15 cellular contexts compared by ENCODE assay signal in the genomic region with DNA sequence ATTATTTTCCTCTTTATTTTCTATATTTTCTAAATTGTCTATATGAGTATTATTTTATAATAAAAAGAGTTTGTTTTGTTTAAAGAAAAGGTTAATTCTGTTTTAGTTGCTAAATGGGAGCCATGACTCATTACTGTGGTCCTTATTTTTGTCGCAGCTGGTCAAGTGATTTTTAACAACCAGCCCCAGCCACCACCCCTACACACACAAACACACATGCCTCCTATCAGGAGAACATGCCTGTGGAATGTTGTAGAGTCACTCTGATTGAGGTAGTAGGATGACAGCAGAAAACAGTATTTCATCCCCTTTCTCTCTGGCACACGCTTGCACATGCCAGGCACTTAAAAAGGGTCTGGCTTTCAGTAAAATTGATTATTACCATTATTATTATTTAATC.
DNase-seq lines count a peak whose midpoint lies in the region; ATAC-seq and TF ChIP-seq lines count a peak whose summit lies in the region.
"Had no signal": no experiment of that assay in that cellular context is flagged by ENCODE, and none has a peak within 500 bp of the region (broad histone marks: within the 10 kb centered on the region; RNA-seq: fewer than 3 reads in every experiment).

No MANE protein-coding gene starts in this region.

- no peaks in the 10 kb centered on the region for H3K36me3 Mint-ChIP-seq in endodermal cell (ENCODE audit: low read depth)
- H3K36me3 Mint-ChIP-seq: CD8-positive, alpha-beta memory T cell had no signal

- H3K9me3 ChIP-seq in endodermal cell (ENCODE audit: control insufficient read depth, low read length) (peaks cover 12% of the 10 kb centered on the region), gastrocnemius medialis (no peaks in the 10 kb centered on the region), aorta (ENCODE audit: control insufficient read depth, low read length) (peaks cover 2% of the 10 kb centered on the region), OCI-LY7 (ENCODE audit: low read length) (no peaks in the 10 kb centered on the region)
- H3K9me3 ChIP-seq: BE2C had no signal

- no peak overlapping the region for H3K27ac Mint-ChIP-seq in endodermal cell
- H3K27ac Mint-ChIP-seq: CD8-positive, alpha-beta memory T cell had no signal

- no peak overlapping the region for H3K9ac ChIP-seq in endodermal cell (ENCODE audit: extremely low read depth, low read length, poor library complexity, severe bottlenecking)

- H2AFZ ChIP-seq in OCI-LY7 (ENCODE audit: low read length) = no peak overlapping the region

- peaks cover 15% of the 10 kb centered on the region for H3K9me3 Mint-ChIP-seq in endodermal cell
- H3K9me3 Mint-ChIP-seq: CD8-positive, alpha-beta memory T cell had no signal

- TF ChIP-seq POLR2A in gastrocnemius medialis (IDR thresholded peaks at IDR 0.05) (no peak), GM18505 (IDR thresholded peaks at IDR 0.05; ENCODE audit: borderline replicate concordance, extremely low read depth, insufficient read depth, insufficient read length) (no peak)

- H3K4me3 Mint-ChIP-seq in endodermal cell = no peak overlapping the region
- H3K4me3 Mint-ChIP-seq: CD4-positive, CD25-positive, alpha-beta regulatory T cell; CD8-positive, alpha-beta memory T cell had no signal

- H3K36me3 ChIP-seq in endodermal cell (ENCODE audit: control insufficient read depth, insufficient read depth, low read length) (no peaks in the 10 kb centered on the region), gastrocnemius medialis (no peaks in the 10 kb centered on the region), aorta (ENCODE audit: control insufficient read depth in 1 of 2, insufficient read depth in 2 of 2, low read length in 1 of 2) (no peaks in the 10 kb centered on the region), OCI-LY7 (ENCODE audit: insufficient read depth, low read length) (no peaks in the 10 kb centered on the region)
- H3K36me3 ChIP-seq: BE2C had no signal

- H3K27me3 Mint-ChIP-seq in endodermal cell (ENCODE audit: insufficient read depth) = peaks cover 12% of the 10 kb centered on the region
- H3K27me3 Mint-ChIP-seq: CD4-positive, CD25-positive, alpha-beta regulatory T cell; CD8-positive, alpha-beta memory T cell had no signal

- TF ChIP-seq CTCF in endodermal cell (conservative IDR thresholded peaks at IDR 0.05) (no peak), gastrocnemius medialis (IDR thresholded peaks at IDR 0.05 in 4 of 5, conservative IDR thresholded peaks at IDR 0.05 in 1 of 5) (no peak), OCI-LY7 (conservative IDR thresholded peaks at IDR 0.05; ENCODE audit: low read length) (no peak)

- DNase-seq in AG20443 (ENCODE audit: low spot score) = peak; percentile 6
- DNase-seq in endodermal cell = peak; percentile 15
- no peak for DNase-seq in gastrocnemius medialis
- no peak for DNase-seq in aorta
- no peak for DNase-seq in OCI-LY7 (ENCODE audit: low spot score)
- DNase-seq: BE2C; C1 segment of cervical spinal cord; CD4-positive, CD25-positive, alpha-beta regulatory T cell; CD8-positive, alpha-beta memory T cell; COR-L47; GOT3; H7; IMR-90 had no signal

- H3K4me3 ChIP-seq in endodermal cell (ENCODE audit: low read length) = no peak overlapping the region
- no peak overlapping the region for H3K4me3 ChIP-seq in gastrocnemius medialis
- no peak overlapping the region for H3K4me3 ChIP-seq in aorta (ENCODE audit: low read length in 2 of 2)
- H3K4me3 ChIP-seq in OCI-LY7 (ENCODE audit: low read depth, low read length, poor library complexity, severe bottlenecking) = no peak overlapping the region

- no peaks in the 10 kb centered on the region for H3K9me2 ChIP-seq in OCI-LY7 (ENCODE audit: insufficient read depth, low read length)

- BruUV-seq in OCI-LY7 (replicated peaks; lab: Mats Ljungman, UMichigan) = no TSS peak

- no peaks in the 10 kb centered on the region for H3K79me2 ChIP-seq in OCI-LY7 (ENCODE audit: insufficient read depth, low read depth, low read length)

- POLR2A ChIA-PET in OCI-LY7 (lab: Charles Lee) = interaction anchor here (0.8 kb wide), 1 partner anchor 9 kb away, joined by 3 read pairs; no protein-coding TSS in a partner anchor

- H3K4me2 ChIP-seq in OCI-LY7 (ENCODE audit: low read length) = no peak overlapping the region

- H4K20me1 ChIP-seq in OCI-LY7 (ENCODE audit: insufficient read depth, low read length) = no peaks in the 10 kb centered on the region

- intact Hi-C loops in gastrocnemius medialis (cut with DNase I; ENCODE audit: low total_unique reads) = no loop called here
- intact Hi-C loops in aorta (cut with DNase I) = no loop called here
- intact Hi-C loops in OCI-LY7 (cut with micrococcal nuclease; ENCODE audit: unreplicated experiment) = no loop called here

- WGBS in endodermal cell (ENCODE audit: insufficient coverage in 1 of 2, insufficient read length in 1 of 2), 2 experiments = 80% methylated on average over 1 of the region's 2 CpGs; no CpG with 5 or more reads in 1 of the 2 experiments
- 38 to 41% methylated on average over 2 of the region's 2 CpGs for WGBS in aorta, 2 donors

- peaks cover 43% of the 10 kb centered on the region for H3K27me3 ChIP-seq in endodermal cell (ENCODE audit: control insufficient read depth, insufficient read depth, low read length, poor library complexity, severe bottlenecking)
- no peaks in the 10 kb centered on the region for H3K27me3 ChIP-seq in gastrocnemius medialis
- H3K27me3 ChIP-seq in aorta (ENCODE audit: control insufficient read depth in 1 of 2, insufficient read depth in 2 of 2, low read length in 1 of 2) = no peaks in the 10 kb centered on the region
- H3K27me3 ChIP-seq: BE2C had no signal

- peaks cover 5% of the 10 kb centered on the region for H3K4me1 ChIP-seq in endodermal cell (ENCODE audit: control insufficient read depth, insufficient read depth, low read length)
- peaks cover 4 to 9% of the 10 kb centered on the region in 2 donors for H3K4me1 ChIP-seq in gastrocnemius medialis
- H3K4me1 ChIP-seq in aorta (ENCODE audit: control insufficient read depth in 1 of 2, insufficient read depth in 2 of 2, low read length in 2 of 2) = peaks cover 0 to 9% of the 10 kb centered on the region in 2 donors
- H3K4me1 ChIP-seq in OCI-LY7 (ENCODE audit: insufficient read depth, low read length, poor library complexity, severe bottlenecking) = no peaks in the 10 kb centered on the region
- H3K4me1 ChIP-seq: BE2C had no signal

- in situ Hi-C loops in gastrocnemius medialis (cut with MboI; ENCODE audit: low sequenced_read_pairs in 4 of 4) = no loop called here

- H3K4me1 Mint-ChIP-seq in endodermal cell = no peaks in the 10 kb centered on the region
- H3K4me1 Mint-ChIP-seq: CD4-positive, CD25-positive, alpha-beta regulatory T cell had no signal

- CTCF ChIA-PET in OCI-LY7 (lab: Charles Lee; ENCODE audit: unreplicated experiment) = no interaction called here

- H3K27ac ChIP-seq in endodermal cell (ENCODE audit: low read depth, low read length) = no peak overlapping the region
- peak overlapping the region in 1 of 4 donors; percentile 40 for H3K27ac ChIP-seq in gastrocnemius medialis
- H3K27ac ChIP-seq in aorta (ENCODE audit: low read depth in 1 of 2, low read length in 2 of 2) = no peak overlapping the region
- H3K27ac ChIP-seq in OCI-LY7 (ENCODE audit: low read depth, low read length, poor library complexity, severe bottlenecking) = no peak overlapping the region

- ATAC-seq in gastrocnemius medialis = peak; percentile 76 to 91
- peak; percentile 54 for ATAC-seq in aorta (ENCODE audit: low FRiP score)
- no peak for ATAC-seq in GM18505 (IDR thresholded peaks at IDR 0.05; ENCODE audit: unreplicated experiment)
- ATAC-seq: HCT116 had no signal

Comparison
In these comparisons a context has a peak if more than half of its experiments do, and no peak if none do; other contexts are left out.
1. DNase-seq: peak in AG20443 (single experiment) and endodermal cell (single experiment); none in gastrocnemius medialis (0 of 2), aorta (0 of 2) and OCI-LY7 (single experiment).